Comparison of ENCODE assay signal across 8 cellular contexts in genomic region chr4:242121-242848, GRCh38.
A peak's percentile ranks its signal among the peaks of the same experiment; 100 is the strongest.
DNase-seq lines count a peak whose midpoint lies in the region; ATAC-seq, FAIRE-seq and TF ChIP-seq lines count a peak whose summit lies in the region.

No MANE protein-coding gene starts in this region.

- H3K36me3 ChIP-seq in HAP-1 (replicated peaks) (no peaks in the 10 kb centered on the region), H1 (ENCODE audit: control insufficient read depth in 2 of 4, insufficient read depth in 4 of 4, low read length in 3 of 4) (peaks cover 0 to 31% (median 6%) of the 10 kb centered on the region in 4 experiments; a peak in 4 of 8 replicates)

- H4K91ac ChIP-seq in H1 (replicated peaks; ENCODE audit: insufficient read length, low read length), result no peak overlapping the region

- peak overlapping the region; percentile 74 for H3K27ac Mint-ChIP-seq in activated CD8-positive, alpha-beta T cell treated with anti-CD3 and anti-CD28 coated beads for 36 hours

- H2BK120ac ChIP-seq in H1 (replicated peaks; ENCODE audit: low read depth, low read length), result no peak overlapping the region

- no peak overlapping the region for H2BK5ac ChIP-seq in H1 (ENCODE audit: low read depth, low read length)

- 59% methylated on average over 15 of the region's 15 CpGs; no CpG with 5 or more reads in 1 of the 2 experiments for WGBS in H1 (ENCODE audit: extremely low coverage in 1 of 2, insufficient coverage in 1 of 2, insufficient read length in 1 of 2, insufficient replicate concordance in 2 of 2, low coverage in 1 of 2, low lambda C conversion rate in 2 of 2, missing lambda C conversion rate in 1 of 2), 2 experiments

- peak; percentile 86 for TF ChIP-seq CTCF in activated CD8-positive, alpha-beta T cell treated with anti-CD3 and anti-CD28 coated beads for 36 hours (IDR thresholded peaks at IDR 0.05)
- peak; percentile 36 to 80 (median 80) for TF ChIP-seq CTCF in H1 (IDR thresholded peaks at IDR 0.05; ENCODE audit: control extremely low read depth in 1 of 3, insufficient read depth in 1 of 3, low read depth in 1 of 3, low read length in 3 of 3)

- H3K56ac ChIP-seq in H1 (replicated peaks; ENCODE audit: insufficient read length, low read depth, low read length), result no peak overlapping the region

- no peak overlapping the region for H2AFZ ChIP-seq in H1 (ENCODE audit: low read length)

- POLR2A ChIA-PET in activated CD8-positive, alpha-beta T cell treated with anti-CD3 and anti-CD28 coated beads for 36 hours (lab: Charles Lee), result interaction anchor here (0.6 kb wide), 1 partner anchor 13 kb away, joined by 3 read pairs; no protein-coding TSS in a partner anchor
- POLR2A ChIA-PET in H1 (lab: Charles Lee; ENCODE audit: partially characterized antibody), result interaction anchor here (0.6 to 2.5 kb wide), 3 partner anchors 24 to 34 kb away, joined by 3 to 21 read pairs (median 3); no protein-coding TSS in a partner anchor

- peak overlapping the region; percentile 45; the same call in 1 of the 2 replicates for H4K8ac ChIP-seq in H1 (ENCODE audit: extremely low read depth, insufficient read depth, low read length)

- H3K79me1 ChIP-seq in H1 (ENCODE audit: low read depth, low read length), result 0 out of 2 replicates have a peak, but pooled peaks cover 4% of the 10 kb centered on the region

- H3K18ac ChIP-seq in H1 (ENCODE audit: extremely low read depth, low read length), result no peak overlapping the region

- no peak overlapping the region for H2BK15ac ChIP-seq in H1 (ENCODE audit: low read length)

- no peak overlapping the region for H3K14ac ChIP-seq in H1 (ENCODE audit: insufficient read length)

- H3K9me3 ChIP-seq in HAP-1 (no peaks in the 10 kb centered on the region), H1 (ENCODE audit: insufficient read depth in 2 of 2, low read depth in 1 of 2, low read length in 1 of 2) (peaks cover 42 to 49% of the 10 kb centered on the region in 2 experiments), mononuclear cell (ENCODE audit: low read depth, low read length) (no peaks in the 10 kb centered on the region)

- no peak overlapping the region for H3K27ac ChIP-seq in H1 (ENCODE audit: low read depth, low read length)

- DNase-seq in COR-L47 (lab: John Stamatoyannopoulos, UW) (peak; percentile 85), HAP-1 (ENCODE audit: low spot score in 2 of 2) (peak; percentile 36 to 43), NCI-H226 (peak; percentile 43), H1 (ENCODE audit: low read depth in 1 of 2, low spot score in 2 of 2) (peak; percentile 58 to 62)
- peak; percentile 80 for DNase-seq in activated CD8-positive, alpha-beta T cell treated with anti-CD3 and anti-CD28 coated beads for 36 hours
- DNase-seq in stimulated activated CD8-positive, alpha-beta memory T cell treated with anti-CD3 and anti-CD28 coated beads, Interleukin-4, amount 100 ng/mL, for 24 hours (ENCODE audit: low read depth), result peak; percentile 24

- no peaks in the 10 kb centered on the region for H3K27me3 Mint-ChIP-seq in activated CD8-positive, alpha-beta T cell treated with anti-CD3 and anti-CD28 coated beads for 36 hours

- no peaks in the 10 kb centered on the region for H3K4me1 ChIP-seq in HAP-1
- no peaks in the 10 kb centered on the region for H3K4me1 ChIP-seq in H1 (replicated peaks in 1 of 4; ENCODE audit: control insufficient read depth in 3 of 4, insufficient read depth in 4 of 4, low read length in 3 of 4)
- H3K4me1 ChIP-seq in mononuclear cell (ENCODE audit: insufficient read depth, low read length), result peaks cover 7% of the 10 kb centered on the region

- H2BK12ac ChIP-seq in H1 (ENCODE audit: low read depth, low read length), result no peak overlapping the region; the same call in 1 of the 2 replicates

- in situ Hi-C loops in HAP-1 (cut with MboI; ENCODE audit: low sequenced_read_pairs), result no loop called here

- H4K20me1 ChIP-seq in H1 (replicated peaks in 1 of 2; ENCODE audit: control insufficient read depth in 1 of 2, insufficient read depth in 2 of 2, low read length in 2 of 2), result no peaks in the 10 kb centered on the region

- H3K9me3 Mint-ChIP-seq in activated CD8-positive, alpha-beta T cell treated with anti-CD3 and anti-CD28 coated beads for 36 hours, result peaks cover 6% of the 10 kb centered on the region

- no peak overlapping the region for H4K5ac ChIP-seq in H1 (ENCODE audit: insufficient read length, low read depth, low read length)

- H3K27me3 ChIP-seq in HAP-1 (ENCODE audit: low read depth) (no peaks in the 10 kb centered on the region), H1 (replicated peaks in 1 of 4; ENCODE audit: control insufficient read depth in 3 of 4, extremely low read depth in 1 of 4, insufficient read depth in 3 of 4, low read length in 3 of 4) (no peaks in the 10 kb centered on the region), mononuclear cell (ENCODE audit: insufficient read depth, low read length) (no peaks in the 10 kb centered on the region)

- H2BK20ac ChIP-seq in H1 (ENCODE audit: low read length), result no peak overlapping the region

- peak; percentile 97 for ATAC-seq in activated CD8-positive, alpha-beta T cell treated with anti-CD3 and anti-CD28 coated beads for 36 hours
- no peak for ATAC-seq in HG03159 (IDR thresholded peaks at IDR 0.05; ENCODE audit: unreplicated experiment)

- H3K79me2 ChIP-seq in H1 (ENCODE audit: control insufficient read depth in 1 of 2, insufficient read depth in 2 of 2, low read length in 2 of 2), result peaks cover 0 to 34% of the 10 kb centered on the region in 2 experiments; a peak in 2 of 4 replicates

- H3K4me2 ChIP-seq in H1 (ENCODE audit: insufficient read depth in 1 of 2, low read depth in 2 of 2, low read length in 2 of 2), result peak overlapping the region; percentile 0 to 30; a peak in 2 of 4 replicates

- no peaks in the 10 kb centered on the region for H3K23me2 ChIP-seq in H1 (ENCODE audit: low read depth, low read length)

- no peak for TF ChIP-seq EP300 in H1 (IDR thresholded peaks at IDR 0.05; ENCODE audit: borderline replicate concordance in 1 of 2, low read depth in 2 of 2, low read length in 2 of 2)

- FAIRE-seq in H1 (lab: Jason Lieb, UNC), result peak; percentile 96

- H3K4ac ChIP-seq in H1 (replicated peaks; ENCODE audit: insufficient read length, low read depth, low read length), result no peak overlapping the region

- H3K4me1 Mint-ChIP-seq in activated CD8-positive, alpha-beta T cell treated with anti-CD3 and anti-CD28 coated beads for 36 hours (ENCODE audit: low read depth), result peaks cover 7% of the 10 kb centered on the region

- no peak overlapping the region for H3K9ac ChIP-seq in H1 (replicated peaks in 1 of 4; ENCODE audit: extremely low read depth in 1 of 4, low read depth in 3 of 4, low read length in 3 of 4)

- H3K4me3 Mint-ChIP-seq in activated CD8-positive, alpha-beta T cell treated with anti-CD3 and anti-CD28 coated beads for 36 hours, result peak overlapping the region; percentile 73

- intact Hi-C loops in activated CD8-positive, alpha-beta T cell treated with anti-CD3 and anti-CD28 coated beads for 36 hours (cut with micrococcal nuclease), result no loop called here

- no peaks in the 10 kb centered on the region for H3K36me3 Mint-ChIP-seq in activated CD8-positive, alpha-beta T cell treated with anti-CD3 and anti-CD28 coated beads for 36 hours (ENCODE audit: low read depth)

- H3K23ac ChIP-seq in H1 (ENCODE audit: insufficient read length), result no peak overlapping the region

- TF ChIP-seq RAD21 in H1 (IDR thresholded peaks at IDR 0.05 in 1 of 2, conservative IDR thresholded peaks at IDR 0.05 in 1 of 2; ENCODE audit: low read depth in 2 of 2, low read length in 2 of 2), result peak; percentile 92 to 94

- CTCF ChIA-PET in activated CD8-positive, alpha-beta T cell treated with anti-CD3 and anti-CD28 coated beads for 36 hours (lab: Charles Lee), result interaction anchor here (0.6 to 1.2 kb wide), 7 partner anchors 8 to 214 kb away, joined by 3 to 4 read pairs (median 3); no protein-coding TSS in a partner anchor
- CTCF ChIA-PET in H1 (lab: Charles Lee; ENCODE audit: partially characterized antibody), result interaction anchor here (0.6 to 3.3 kb wide), 14 partner anchors 8 to 378 kb away, joined by 3 to 15 read pairs (median 4); partner anchors contain the start of gene ZNF718

- H3K4me3 ChIP-seq in HAP-1, result no peak overlapping the region
- peak overlapping the region in 1 of 4 experiments; percentile 16; a peak in 2 of 8 replicates for H3K4me3 ChIP-seq in H1 (ENCODE audit: extremely low read depth in 1 of 4, insufficient read depth in 2 of 4, low read depth in 3 of 4, low read length in 4 of 4)
- H3K4me3 ChIP-seq in mononuclear cell (ENCODE audit: low read length), result peak overlapping the region; percentile 29

- no peak for TF ChIP-seq POLR2A in H1 (IDR thresholded peaks at IDR 0.05; ENCODE audit: control extremely low read depth in 1 of 2, low read depth in 2 of 2, low read length in 2 of 2)

- no peak overlapping the region for H2AK5ac ChIP-seq in H1 (ENCODE audit: low read depth, low read length)

TF ChIP-seq in H1, 55 proteins besides CTCF, POLR2A, EP300 and RAD21:
- no peak for TF ChIP-seq MAFK (IDR thresholded peaks at IDR 0.05; ENCODE audit: low read depth, low read length)
- no peak for TF ChIP-seq JUND (IDR thresholded peaks at IDR 0.05; ENCODE audit: low read length)
- TF ChIP-seq ATF3 (IDR thresholded peaks at IDR 0.05; ENCODE audit: insufficient read depth, low read depth, low read length), result 0 out of 2 replicates have a peak, but pooled peaks have one; percentile 23
- no peak for TF ChIP-seq GTF2F1 (IDR thresholded peaks at IDR 0.05; ENCODE audit: borderline replicate concordance, low read depth, low read length)
- no peak for TF ChIP-seq BCL11A (IDR thresholded peaks at IDR 0.05; ENCODE audit: low read depth in 2 of 2, low read length in 2 of 2)
- no peak for TF ChIP-seq POLR2AphosphoS5 (IDR thresholded peaks at IDR 0.05; ENCODE audit: low read depth, low read length)
- 0 out of 2 replicates have a peak, but pooled peaks have one; percentile 6 for TF ChIP-seq CEBPB (IDR thresholded peaks at IDR 0.05; ENCODE audit: low read depth, low read length)

Comparison
In these comparisons a context has a peak if more than half of its experiments do, and no peak if none do; other contexts are left out.
1. DNase-seq: peak in every context shown above with its lines; median percentile 85 in COR-L47; 80 in activated CD8-positive, alpha-beta T cell treated with anti-CD3 and anti-CD28 coated beads for 36 hours; 60 in H1; 43 in NCI-H226; 40 in HAP-1; 24 in stimulated activated CD8-positive, alpha-beta memory T cell treated with anti-CD3 and anti-CD28 coated beads, Interleukin-4, amount 100 ng/mL, for 24 hours.